In genomic region chr1:192140382-192140781, GRCh38 we compare ENCODE assay signal across 23 cellular contexts.
"Had no signal": no experiment of that assay in that cellular context is flagged by ENCODE, and none has a peak within 500 bp of the region (broad histone marks: within the 10 kb centered on the region; RNA-seq: fewer than 3 reads in every experiment).

No MANE protein-coding gene starts in this region.

- DNase-seq: activated CD4-positive, alpha-beta T cell treated with anti-CD3 and anti-CD28 coated beads for 48 hours; activated CD4-positive, alpha-beta T cell treated with anti-CD3 and anti-CD28 coated beads, Interleukin-2, amount 50 U/mL, for 4 hours; activated CD4-positive, CD25-positive, alpha-beta regulatory T cell treated with anti-CD3 and anti-CD28 coated beads, Interleukin-2, amount 50 U/mL, for 72 hours; activated CD8-positive, alpha-beta memory T cell treated with anti-CD3 and anti-CD28 coated beads, Interleukin-2, amount 50 U/mL, for 48 hours; activated CD8-positive, alpha-beta T cell treated with anti-CD3 and anti-CD28 coated beads, Interleukin-2, amount 10 ng/mL, durations not matched to agents 7 days and 5 days; activated effector memory CD4-positive, alpha-beta T cell treated with anti-CD3 and anti-CD28 coated beads, Interleukin-2, amount 50 U/mL, for 16 hours; activated naive CD4-positive, alpha-beta T cell treated with Interleukin-2 at 50 U/mL for 16 hours; activated naive CD8-positive, alpha-beta T cell treated with anti-CD3 and anti-CD28 coated beads, Interleukin-2, amount 50 U/mL, for 24 hours; activated T-cell treated with anti-CD3 and anti-CD28 coated beads, Interleukin-2, amount 50 U/mL, for 1 hour; amygdala; NCI-H1105 treated with DMSO at 0.1 percent for 48 hours; NCI-H1436 treated with DMSO at 0.1 percent for 48 hours; NCI-H187; NCI-H2081; NCI-H510A treated with DMSO at 0.1 percent for 48 hours; NCI-H69; SHP77 treated with DMSO at 0.1 percent for 48 hours; T-helper 17 cell; T-helper 9 cell had no signal

- FAIRE-seq: astrocyte, RCC 7860 had no signal

- ATAC-seq: activated CD8-positive, alpha-beta T cell treated with anti-CD3 and anti-CD28 coated beads, Interleukin-2, amount 10 ng/mL, durations not matched to agents 7 days and 5 days; activated naive CD4-positive, alpha-beta T cell treated with anti-CD3 and anti-CD28 coated beads, Interleukin-2, amount 50 U/mL, for 72 hours; activated naive CD8-positive, alpha-beta T cell treated with anti-CD3 and anti-CD28 coated beads, Interleukin-2, amount 50 U/mL, for 24 hours; T-helper 17 cell; WTC11 had no signal
